Comparison of ENCODE assay signal across 21 cellular contexts in the genomic region with DNA sequence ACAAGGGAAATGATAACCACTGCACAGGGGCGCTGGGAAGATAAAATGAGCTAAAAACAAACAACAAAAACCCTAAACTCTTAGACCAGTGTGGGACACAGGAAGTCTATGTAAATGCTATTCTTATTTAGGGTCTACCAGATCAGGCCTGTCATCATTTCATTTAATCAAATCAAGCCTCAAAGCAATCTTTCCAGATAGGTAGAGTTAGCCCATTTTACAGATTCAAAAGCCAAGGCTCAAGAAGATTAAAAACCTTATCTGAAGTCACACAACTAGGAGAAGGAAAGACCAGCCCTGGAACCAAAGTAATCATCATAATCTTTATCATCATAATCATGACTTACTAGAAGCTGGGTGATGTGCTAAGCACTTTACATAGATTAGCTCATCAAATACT. TPM values are rescaled to one million over a fixed set of nuclear protein-coding genes. Genes with fewer than 3 reads are reported as not detected.
DNase-seq lines count a peak whose midpoint lies in the region; ATAC-seq and TF ChIP-seq lines count a peak whose summit lies in the region.
"Had no signal": no experiment of that assay in that cellular context is flagged by ENCODE, and none has a peak within 500 bp of the region (broad histone marks: within the 10 kb centered on the region; RNA-seq: fewer than 3 reads in every experiment).

No MANE protein-coding gene starts in this region.

- H3K27ac Mint-ChIP-seq in activated T-cell treated with anti-CD3 and anti-CD28 coated beads, Interleukin-2, amount 50 U/mL, for 72 hours, result no peak overlapping the region
- H3K27ac Mint-ChIP-seq: activated CD4-positive, alpha-beta T cell treated with anti-CD3 and anti-CD28 coated beads, Interleukin-2, amount 10 ng/mL, durations not matched to agents 7 days and 5 days had no signal

- no peaks in the 10 kb centered on the region for H3K9me2 ChIP-seq in GM23248 (ENCODE audit: insufficient read depth)

- H3K4me3 ChIP-seq in BLaER1 treated with 17β-estradiol and CSF1 and Interleukin-3, amounts not matched to agents 10 nM and 100 nM, result no peak overlapping the region
- H3K4me3 ChIP-seq in GM23248, result no peak overlapping the region
- no peak overlapping the region for H3K4me3 ChIP-seq in esophagus squamous epithelium
- H3K4me3 ChIP-seq in spleen, result no peak overlapping the region

- no peak for ATAC-seq in activated T-cell treated with anti-CD3 and anti-CD28 coated beads, Interleukin-2, amount 50 U/mL, for 72 hours (replicated peaks in 1 of 2)
- ATAC-seq in left lobe of liver, result no peak

- no peak overlapping the region for H3K9ac ChIP-seq in BLaER1 treated with 17β-estradiol and CSF1 and Interleukin-3, amounts not matched to agents 10 nM and 100 nM
- no peak overlapping the region; the same call in 1 of the 2 replicates for H3K9ac ChIP-seq in GM23248

- peak overlapping the region in 1 of 2 donors; percentile 29 for H3K4me3 Mint-ChIP-seq in activated T-cell treated with anti-CD3 and anti-CD28 coated beads, Interleukin-2, amount 50 U/mL, for 72 hours
- H3K4me3 Mint-ChIP-seq: activated CD4-positive, alpha-beta T cell treated with anti-CD3 and anti-CD28 coated beads, Interleukin-2, amount 10 ng/mL, durations not matched to agents 7 days and 5 days; brain; immature natural killer cell had no signal

- peaks cover 91% of the 10 kb centered on the region for H3K4me1 Mint-ChIP-seq in activated T-cell treated with anti-CD3 and anti-CD28 coated beads, Interleukin-2, amount 50 U/mL, for 72 hours (ENCODE audit: low read depth)

- peaks cover 0 to 27% (median 6%) of the 10 kb centered on the region in 11 experiments; a peak in 9 of 22 replicates for H4K20me1 ChIP-seq in BLaER1 treated with 17β-estradiol and CSF1 and Interleukin-3, amounts not matched to agents 10 nM and 100 nM
- no peaks in the 10 kb centered on the region for H4K20me1 ChIP-seq in GM23248 (ENCODE audit: insufficient read depth)

- peaks cover 0 to 8% (median 0%) of the 10 kb centered on the region in 11 experiments; a peak in 1 of 22 replicates for H3K9me3 ChIP-seq in BLaER1 treated with 17β-estradiol and CSF1 and Interleukin-3, amounts not matched to agents 10 nM and 100 nM (replicated peaks in 1 of 11)
- H3K9me3 ChIP-seq in GM23248 (ENCODE audit: low read depth) (no peaks in the 10 kb centered on the region), esophagus squamous epithelium (no peaks in the 10 kb centered on the region), spleen (no peaks in the 10 kb centered on the region)
- H3K9me3 ChIP-seq: neutrophil had no signal

- peaks cover 2 to 5% of the 10 kb centered on the region in 2 donors for H3K36me3 Mint-ChIP-seq in activated T-cell treated with anti-CD3 and anti-CD28 coated beads, Interleukin-2, amount 50 U/mL, for 72 hours (ENCODE audit: insufficient read depth in 2 of 2)
- H3K36me3 Mint-ChIP-seq: brain had no signal

- intact Hi-C loops in esophagus squamous epithelium (cut with DNase I) (no loop called here), spleen (cut with DNase I; ENCODE audit: low total_unique reads) (no loop called here)

- H3K4me1 ChIP-seq in BLaER1 treated with 17β-estradiol and CSF1 and Interleukin-3, amounts not matched to agents 10 nM and 100 nM, result peaks cover 67 to 84% (median 80%) of the 10 kb centered on the region in 10 experiments
- H3K4me1 ChIP-seq in GM23248 (ENCODE audit: insufficient read depth) (peaks cover 82% of the 10 kb centered on the region), esophagus squamous epithelium (peaks cover 41 to 95% (median 66%) of the 10 kb centered on the region in 3 donors), spleen (peaks cover 56 to 97% (median 89%) of the 10 kb centered on the region in 6 donors)

- 92 to 100% methylated on average over 1 of the region's 1 CpG for WGBS in GM23248 (ENCODE audit: low coverage in 1 of 2, low lambda C conversion rate in 2 of 2, missing lambda C conversion rate in 2 of 2), 2 experiments
- 79 to 85% methylated on average over 1 of the region's 1 CpG for WGBS in esophagus squamous epithelium, 2 donors
- WGBS in spleen, 5 donors, result 74 to 96% (median 82%) methylated on average over 1 of the region's 1 CpG

- H3K27ac ChIP-seq in BLaER1 treated with 17β-estradiol and CSF1 and Interleukin-3, amounts not matched to agents 10 nM and 100 nM, result no peak overlapping the region
- peak overlapping the region; percentile 92 for H3K27ac ChIP-seq in GM23248
- peak overlapping the region in 3 of 4 donors; percentile 40 to 85 (median 71) for H3K27ac ChIP-seq in esophagus squamous epithelium
- peak overlapping the region in 5 of 8 donors; percentile 6 to 95 (median 37) for H3K27ac ChIP-seq in spleen
- H3K27ac ChIP-seq: neutrophil had no signal

- H3K9me3 Mint-ChIP-seq in activated T-cell treated with anti-CD3 and anti-CD28 coated beads, Interleukin-2, amount 50 U/mL, for 72 hours, result no peaks in the 10 kb centered on the region
- H3K9me3 Mint-ChIP-seq: brain, immature natural killer cell had no signal

- H3K36me3 ChIP-seq in BLaER1 treated with 17β-estradiol and CSF1 and Interleukin-3, amounts not matched to agents 10 nM and 100 nM, result peaks cover 0 to 14% (median 0%) of the 10 kb centered on the region in 11 experiments; a peak in 3 of 22 replicates
- H3K36me3 ChIP-seq in GM23248 (ENCODE audit: low read depth) (no peaks in the 10 kb centered on the region), esophagus squamous epithelium (peaks cover 0 to 11% (median 0%) of the 10 kb centered on the region in 3 donors), spleen (peaks cover 0 to 11% (median 0%) of the 10 kb centered on the region in 6 donors)
- H3K36me3 ChIP-seq: neutrophil had no signal

- peak overlapping the region in 10 of 11 experiments; percentile 11 to 91 (median 54); a peak in 15 of 22 replicates for H3K4me2 ChIP-seq in BLaER1 treated with 17β-estradiol and CSF1 and Interleukin-3, amounts not matched to agents 10 nM and 100 nM
- no peak overlapping the region for H3K4me2 ChIP-seq in GM23248 (ENCODE audit: unreplicated experiment)

- in situ Hi-C loops in GM23248 (cut with MboI), result no loop called here

- DNase-seq in GM23248 (peak; percentile 20), esophagus squamous epithelium (lab: John Stamatoyannopoulos, UW) (no peak), spleen (no peak), SKM-1 (lab: John Stamatoyannopoulos, UW; ENCODE audit: unreplicated experiment) (no peak), A172 (ENCODE audit: low spot score) (no peak), left lobe of liver (ENCODE audit: low spot score) (no peak)
- DNase-seq in activated T-cell treated with anti-CD3 and anti-CD28 coated beads, Interleukin-2, amount 50 U/mL, for 72 hours, result no peak
- DNase-seq: activated CD4-positive, alpha-beta T cell treated with anti-CD3 and anti-CD28 coated beads, Interleukin-2, amount 10 ng/mL, durations not matched to agents 7 days and 5 days; activated naive CD4-positive, alpha-beta T cell treated with anti-CD3 and anti-CD28 coated beads, Interleukin-2, amount 50 U/mL, for 16 hours; erythroblast; immature natural killer cell; IMR-90; midbrain; NCI-H2081; NCI-H510A treated with DMSO at 0.1 percent for 48 hours; OCI-M1; retina; substantia nigra had no signal

- no peaks in the 10 kb centered on the region for H3K27me3 ChIP-seq in BLaER1 treated with 17β-estradiol and CSF1 and Interleukin-3, amounts not matched to agents 10 nM and 100 nM
- no peaks in the 10 kb centered on the region for H3K27me3 ChIP-seq in GM23248 (replicated peaks; ENCODE audit: insufficient read depth)
- H3K27me3 ChIP-seq in esophagus squamous epithelium, result no peaks in the 10 kb centered on the region
- H3K27me3 ChIP-seq in spleen (replicated peaks in 1 of 7), result no peaks in the 10 kb centered on the region
- H3K27me3 ChIP-seq: neutrophil had no signal

- H3K27me3 Mint-ChIP-seq in activated T-cell treated with anti-CD3 and anti-CD28 coated beads, Interleukin-2, amount 50 U/mL, for 72 hours (ENCODE audit: low read depth), result no peaks in the 10 kb centered on the region
- H3K27me3 Mint-ChIP-seq: activated CD4-positive, alpha-beta T cell treated with anti-CD3 and anti-CD28 coated beads, Interleukin-2, amount 10 ng/mL, durations not matched to agents 7 days and 5 days; brain had no signal

- no peak for TF ChIP-seq POLR2A in esophagus squamous epithelium (IDR thresholded peaks at IDR 0.05)
- TF ChIP-seq POLR2A in spleen (IDR thresholded peaks at IDR 0.05), result no peak

- peaks cover 78% of the 10 kb centered on the region for H3F3A ChIP-seq in GM23248 (ENCODE audit: insufficient read depth)

- H3K79me2 ChIP-seq in GM23248 (ENCODE audit: insufficient read depth), result peaks cover 60% of the 10 kb centered on the region

- TF ChIP-seq CTCF in esophagus squamous epithelium (IDR thresholded peaks at IDR 0.05) (no peak), spleen (IDR thresholded peaks at IDR 0.05 in 8 of 11, conservative IDR thresholded peaks at IDR 0.05 in 3 of 11) (no peak)

- H2AFZ ChIP-seq in GM23248, result no peak overlapping the region

RNA-seq across cellular contexts. Expression of a gene that starts 4.7 kb away (rescaled TPM):
- 8.6 and 11.1 TPM in 2 replicates for total RNA-seq in GM23248 (2014; rRNA removed; shearing (Covaris generic))
- polyA plus RNA-seq in GM23248 (2016; fragmentation: Nextera tagmentation; extraction: Ambion mirVana) (4.4 and 5.9 TPM in 2 replicates), spleen (10 to 100 TPM; 11.0 to 27.9 (median 21.9) TPM)
- total RNA-seq in esophagus squamous epithelium (10 to 100 TPM in 1 of 4 donors, 1 to 10 TPM in 3; 4.2 to 13.0 (median 6.2) TPM), spleen (10 to 100 TPM; 27.8 to 40.8 (median 37.7) TPM), left lobe of liver (1.8 TPM)
- 10 to 100 TPM; 16.0 to 17.8 TPM for total RNA-seq in activated T-cell treated with anti-CD3 and anti-CD28 coated beads, Interleukin-2, amount 50 U/mL, for 72 hours
- total RNA-seq in A172 (2014; rRNA removed; shearing (Covaris generic)), result 5.2 and 5.3 TPM in 2 replicates

RNA-seq across cellular contexts. Expression of a gene that starts 30.7 kb away (rescaled TPM):
- 31.3 and 40.0 TPM in 2 replicates for total RNA-seq in GM23248 (2014; rRNA removed; shearing (Covaris generic))
- polyA plus RNA-seq in GM23248 (2016; fragmentation: Nextera tagmentation; extraction: Ambion mirVana) (47.9 and 48.8 TPM in 2 replicates), spleen (10 to 100 TPM; 37.6 to 53.0 (median 50.7) TPM)
- total RNA-seq in esophagus squamous epithelium (10 to 100 TPM; 42.3 to 74.9 (median 63.9) TPM), spleen (10 to 100 TPM; 13.8 to 26.9 (median 18.1) TPM), left lobe of liver (15.5 TPM)
- total RNA-seq in activated T-cell treated with anti-CD3 and anti-CD28 coated beads, Interleukin-2, amount 50 U/mL, for 72 hours, result 10 to 100 TPM; 65.7 to 84.4 TPM
- 121 and 147 TPM in 2 replicates for total RNA-seq in A172 (2014; rRNA removed; shearing (Covaris generic))

Comparison
In these comparisons a context has a peak if more than half of its experiments do, and no peak if none do; other contexts are left out.
1. H3K27ac ChIP-seq: peak in GM23248 (single experiment), esophagus squamous epithelium (3 of 4) and spleen (5 of 8); none in BLaER1 treated with 17β-estradiol and CSF1 and Interleukin-3, amounts not matched to agents 10 nM and 100 nM (0 of 11).